In genomic region chr17:77286391-77286640, GRCh38 we compare ENCODE assay signal across 10 cellular contexts.
DNase-seq lines count a peak whose midpoint lies in the region; ATAC-seq, FAIRE-seq and TF ChIP-seq lines count a peak whose summit lies in the region.
"Had no signal": no experiment of that assay in that cellular context is flagged by ENCODE, and none has a peak within 500 bp of the region (broad histone marks: within the 10 kb centered on the region; RNA-seq: fewer than 3 reads in every experiment).

No MANE protein-coding gene starts in this region.

- H3K36me3 ChIP-seq in Caco-2 (ENCODE audit: control insufficient read depth, insufficient read depth, low read length) (no peaks in the 10 kb centered on the region; the same call in none of the 2 replicates), WERI-Rb-1 (peaks cover 83% of the 10 kb centered on the region), kidney (ENCODE audit: control insufficient read depth in 1 of 2, insufficient read depth in 2 of 2, low read length in 2 of 2) (no peaks in the 10 kb centered on the region), skeletal muscle tissue (ENCODE audit: control insufficient read depth in 3 of 3, insufficient read depth in 3 of 3, low read length in 3 of 3) (no peaks in the 10 kb centered on the region)

- POLR2A ChIA-PET in Caco-2 (lab: Charles Lee), result no interaction called here

- peaks cover 49% of the 10 kb centered on the region for H3K4me1 Mint-ChIP-seq in Caco-2 (ENCODE audit: low read depth, unreplicated experiment)

- DNase-seq in Caco-2, result no peak
- no peak for DNase-seq in WERI-Rb-1
- DNase-seq in kidney, result no peak
- DNase-seq in EL, result no peak
- no peak for DNase-seq in DMS79 treated with DMSO at 0.1 percent for 48 hours (lab: John Stamatoyannopoulos, UW)
- DNase-seq: activated CD4-positive, alpha-beta T cell treated with anti-CD3 and anti-CD28 coated beads, Interleukin-2, amount 50 U/mL, for 4 hours had no signal

- no peak for FAIRE-seq in kidney (lab: Jason Lieb, UNC)

- H3K4me1 ChIP-seq in Caco-2, result peaks cover 74% of the 10 kb centered on the region
- H3K4me1 ChIP-seq in kidney (ENCODE audit: control insufficient read depth in 1 of 2, insufficient read depth in 1 of 2, low read depth in 1 of 2, low read length in 2 of 2), result peaks cover 29 to 39% of the 10 kb centered on the region in 2 donors
- H3K4me1 ChIP-seq in skeletal muscle tissue (ENCODE audit: control insufficient read depth in 3 of 3, insufficient read depth in 3 of 3, low read length in 3 of 3), result peaks cover 31 to 54% (median 51%) of the 10 kb centered on the region in 3 donors

- H3K4me3 ChIP-seq in Caco-2 (ENCODE audit: low read depth, low read length), result no peak overlapping the region
- H3K4me3 ChIP-seq in WERI-Rb-1 (ENCODE audit: low read depth, low read length), result no peak overlapping the region
- H3K4me3 ChIP-seq in kidney (ENCODE audit: low read length in 2 of 2), result no peak overlapping the region
- H3K4me3 ChIP-seq in skeletal muscle tissue (ENCODE audit: low read length in 3 of 3), result peak overlapping the region in 1 of 3 donors; percentile 53

- peak overlapping the region; percentile 78 for H3K27ac ChIP-seq in WERI-Rb-1
- peak overlapping the region; percentile 91 to 95 for H3K27ac ChIP-seq in kidney (ENCODE audit: low read depth in 2 of 2, low read length in 2 of 2)
- peak overlapping the region; percentile 98 for H3K27ac ChIP-seq in skeletal muscle tissue (ENCODE audit: low read depth, low read length)

- intact Hi-C loops in Caco-2 (cut with micrococcal nuclease; ENCODE audit: unreplicated experiment), result loop anchor here (2.0 kb wide), 2 partner anchors 14 to 36 kb away; no protein-coding TSS in a partner anchor
- intact Hi-C loops in kidney (cut with DNase I), result no loop called here

- H3K9ac ChIP-seq in kidney (ENCODE audit: low read length in 2 of 2), result peak overlapping the region in 1 of 2 donors; percentile 59
- H3K9ac ChIP-seq in skeletal muscle tissue (ENCODE audit: low read depth in 1 of 3, low read length in 3 of 3), result peak overlapping the region; percentile 74 to 90 (median 88)

- TF ChIP-seq CTCF in Caco-2 (IDR thresholded peaks at IDR 0.05; ENCODE audit: insufficient read depth in 1 of 2, low read depth in 1 of 2, low read length in 1 of 2, severe bottlenecking in 1 of 2, unreplicated experiment in 1 of 2), result no peak
- TF ChIP-seq CTCF in WERI-Rb-1 (IDR thresholded peaks at IDR 0.05; ENCODE audit: low read depth, low read length), result no peak
- no peak for TF ChIP-seq CTCF in kidney (IDR thresholded peaks at IDR 0.05; ENCODE audit: borderline replicate concordance, extremely low read depth, insufficient read depth)

- ATAC-seq in GM19328 (IDR thresholded peaks at IDR 0.05; ENCODE audit: unreplicated experiment), result no peak
- ATAC-seq in HG03342 (IDR thresholded peaks at IDR 0.05; ENCODE audit: unreplicated experiment), result no peak

- CTCF ChIA-PET in Caco-2 (lab: Charles Lee), result no interaction called here

- H3K9me3 ChIP-seq in Caco-2 (no peaks in the 10 kb centered on the region), WERI-Rb-1 (ENCODE audit: severe bottlenecking) (peaks cover 4% of the 10 kb centered on the region), kidney (ENCODE audit: control insufficient read depth in 1 of 2, low read length in 2 of 2) (no peaks in the 10 kb centered on the region), skeletal muscle tissue (ENCODE audit: control insufficient read depth in 3 of 3, low read length in 3 of 3) (no peaks in the 10 kb centered on the region)

- H3K27me3 Mint-ChIP-seq in Caco-2 (ENCODE audit: insufficient read depth, unreplicated experiment), result no peaks in the 10 kb centered on the region

- no peaks in the 10 kb centered on the region for H3K9me3 Mint-ChIP-seq in Caco-2 (ENCODE audit: unreplicated experiment)
- H3K9me3 Mint-ChIP-seq: T-helper 1 cell treated with Interleukin-12 subunit alpha and Interleukin-12 subunit beta and Interleukin-4 antibody, amounts not matched to agents 30 μg/mL and 1 μg/mL, for 36 hours had no signal

- H3K4me3 Mint-ChIP-seq in Caco-2 (ENCODE audit: unreplicated experiment), result no peak overlapping the region
- H3K4me3 Mint-ChIP-seq: T-helper 1 cell treated with Interleukin-12 subunit alpha and Interleukin-12 subunit beta and Interleukin-4 antibody, amounts not matched to agents 30 μg/mL and 1 μg/mL, for 36 hours had no signal

- H3K27me3 ChIP-seq in Caco-2 (replicated peaks; ENCODE audit: control insufficient read depth, insufficient read depth, low read length), result no peaks in the 10 kb centered on the region
- no peaks in the 10 kb centered on the region for H3K27me3 ChIP-seq in WERI-Rb-1 (ENCODE audit: insufficient read depth, low read depth, severe bottlenecking)
- H3K27me3 ChIP-seq in skeletal muscle tissue (ENCODE audit: control insufficient read depth in 3 of 3, insufficient read depth in 3 of 3, low read length in 3 of 3), result peaks cover 0 to 14% (median 7%) of the 10 kb centered on the region in 3 donors

- no TSS peak for BruUV-seq in Caco-2 (replicated peaks; lab: Mats Ljungman, UMichigan)

- peaks cover 53% of the 10 kb centered on the region for H3K36me3 Mint-ChIP-seq in Caco-2 (ENCODE audit: insufficient read depth, unreplicated experiment)

- H3K27ac Mint-ChIP-seq in Caco-2 (ENCODE audit: unreplicated experiment), result peak overlapping the region; percentile 86
- H3K27ac Mint-ChIP-seq: T-helper 1 cell treated with Interleukin-12 subunit alpha and Interleukin-12 subunit beta and Interleukin-4 antibody, amounts not matched to agents 30 μg/mL and 1 μg/mL, for 36 hours had no signal
